Comparison of ENCODE assay signal across 21 cellular contexts in the genomic region with DNA sequence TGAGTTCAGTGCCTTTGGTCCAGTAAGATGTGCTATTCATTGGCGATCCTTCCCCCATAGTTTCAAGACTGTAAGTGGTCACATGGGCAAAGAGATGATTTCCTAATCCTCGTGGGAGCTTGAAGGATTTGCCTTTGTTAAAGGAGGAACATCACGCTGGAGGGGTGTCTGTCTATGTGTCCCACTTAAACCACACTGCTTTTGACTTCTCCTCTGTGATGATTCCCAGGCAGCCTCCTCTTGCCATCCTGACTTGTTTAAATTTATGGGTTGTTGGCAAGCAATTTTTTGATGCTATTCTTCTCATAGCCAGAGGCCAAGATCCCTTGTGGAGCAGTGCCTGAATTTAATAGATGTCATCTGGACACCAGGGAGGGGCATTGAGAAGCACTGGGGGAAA.
DNase-seq lines count a peak whose midpoint lies in the region; ATAC-seq, FAIRE-seq and TF ChIP-seq lines count a peak whose summit lies in the region.
"Had no signal": no experiment of that assay in that cellular context is flagged by ENCODE, and none has a peak within 500 bp of the region (broad histone marks: within the 10 kb centered on the region; RNA-seq: fewer than 3 reads in every experiment).

No MANE protein-coding gene starts in this region.

- H3K4me3 ChIP-seq in AG10803 (ENCODE audit: low read length) (no peak overlapping the region; the same call in 1 of the 2 replicates), IMR-90 (ENCODE audit: insufficient read depth, low read depth, low read length) (no peak overlapping the region), trophoblast cell (ENCODE audit: low read depth, low read length) (no peak overlapping the region)
- H3K4me3 ChIP-seq: body of pancreas, heart left ventricle, PC-9 had no signal

- H3K56ac ChIP-seq in IMR-90 (ENCODE audit: extremely low read depth, insufficient read depth, low read length) = no peak overlapping the region

- no peak overlapping the region for H2AFZ ChIP-seq in IMR-90 (replicated peaks; ENCODE audit: low read length, poor library complexity)
- no peak overlapping the region for H2AFZ ChIP-seq in trophoblast cell (ENCODE audit: insufficient read depth, low read length, poor library complexity)
- H2AFZ ChIP-seq: PC-9 had no signal

- BruUV-seq in IMR-90 (replicated peaks; lab: Mats Ljungman, UMichigan) = no TSS peak

- no peak overlapping the region for H3K18ac ChIP-seq in IMR-90 (ENCODE audit: low read depth, low read length)
- peak overlapping the region; percentile 37 for H3K18ac ChIP-seq in trophoblast cell (ENCODE audit: low read length)

- ATAC-seq in IMR-90 (ENCODE audit: low read depth) (no peak), HG02938 (IDR thresholded peaks at IDR 0.05; ENCODE audit: unreplicated experiment) (no peak), left ventricle myocardium superior (no peak), GM19324 (IDR thresholded peaks at IDR 0.05; ENCODE audit: low FRiP score, unreplicated experiment) (no peak)
- ATAC-seq: body of pancreas; heart left ventricle; natural killer cell; stimulated activated memory B cell treated with anti-CD40 and anti-IgM and Interleukin-4, amounts not matched to agents 10 μg/mL and 1 μg/mL and 100 μg/mL, for 72 hours had no signal

- DNase-seq in AG10803 (ENCODE audit: low read depth) (peak; percentile 90), IMR-90 (no peak), trophoblast cell (no peak), left ventricle myocardium superior (no peak), GM12891 (ENCODE audit: insufficient read length, low spot score) (no peak)
- DNase-seq: activated naive CD4-positive, alpha-beta T cell treated with anti-CD3 and anti-CD28 coated beads, Interleukin-2, amount 10 ng/mL, durations not matched to agents 7 days and 5 days; body of pancreas; Calu3; cortex of kidney; GOT3; heart left ventricle; islet precursor cell; natural killer cell; NCI-H2107; NCI-H69; PC-9 had no signal

- H3K14ac ChIP-seq in IMR-90 (replicated peaks; ENCODE audit: low read depth, low read length) (no peak overlapping the region), trophoblast cell (ENCODE audit: low read length) (no peak overlapping the region)

- H4K8ac ChIP-seq in IMR-90 (ENCODE audit: low read depth in 2 of 2, low read length in 2 of 2) (no peak overlapping the region), trophoblast cell (ENCODE audit: low read depth, low read length) (no peak overlapping the region)

- no peak overlapping the region for H2BK20ac ChIP-seq in IMR-90 (ENCODE audit: low read depth, low read length)

- H3K23ac ChIP-seq in IMR-90 (ENCODE audit: low read depth, low read length) (no peak overlapping the region), trophoblast cell (ENCODE audit: low read length) (no peak overlapping the region)

- H2BK15ac ChIP-seq in IMR-90 (ENCODE audit: low read depth, low read length) = 0 out of 3 replicates have a peak overlapping the region, but pooled peaks have one; percentile 39

- H2BK12ac ChIP-seq in trophoblast cell (ENCODE audit: low read length) = no peak overlapping the region

- H3K4ac ChIP-seq in IMR-90 (ENCODE audit: low read depth, low read length) (no peak overlapping the region; the same call in 1 of the 2 replicates), trophoblast cell (ENCODE audit: low read depth, low read length) (peak overlapping the region; percentile 13)

- TF ChIP-seq CTCF in AG10803 (conservative IDR thresholded peaks at IDR 0.05; ENCODE audit: low read length) = no peak
- no peak for TF ChIP-seq CTCF in IMR-90 (conservative IDR thresholded peaks at IDR 0.05; ENCODE audit: low read depth, low read length)

- H2AK5ac ChIP-seq in IMR-90 (ENCODE audit: low read depth, low read length) (no peak overlapping the region), trophoblast cell (ENCODE audit: low read length) (no peak overlapping the region)

- peaks cover 14% of the 10 kb centered on the region for H3K4me1 ChIP-seq in IMR-90 (ENCODE audit: control insufficient read depth, insufficient read depth, low read length)
- peaks cover 18 to 26% of the 10 kb centered on the region in 2 experiments for H3K4me1 ChIP-seq in trophoblast cell (ENCODE audit: control insufficient read depth in 1 of 2, insufficient read depth in 2 of 2, low read length in 2 of 2)

- no peak overlapping the region for H4K12ac ChIP-seq in trophoblast cell (ENCODE audit: low read depth, low read length)

- no peak for TF ChIP-seq RAD21 in IMR-90 (IDR thresholded peaks at IDR 0.05; ENCODE audit: low read length)

- TF ChIP-seq POLR2A in IMR-90 (IDR thresholded peaks at IDR 0.05; ENCODE audit: low read depth, low read length) (no peak), GM12891 (IDR thresholded peaks at IDR 0.05; ENCODE audit: low read depth, low read length) (no peak)

- no peak overlapping the region for H2BK120ac ChIP-seq in IMR-90 (ENCODE audit: low read depth, low read length)
- no peak overlapping the region for H2BK120ac ChIP-seq in trophoblast cell (ENCODE audit: insufficient read depth, low read length, poor library complexity)

- peaks cover 26 to 35% of the 10 kb centered on the region in 2 experiments for H3K79me1 ChIP-seq in IMR-90 (ENCODE audit: low read depth in 1 of 2, low read length in 2 of 2)
- H3K79me1 ChIP-seq in trophoblast cell (ENCODE audit: low read length) = peaks cover 10% of the 10 kb centered on the region

- H4K91ac ChIP-seq in IMR-90 (ENCODE audit: insufficient read depth, low read depth, low read length) (no peak overlapping the region), trophoblast cell (ENCODE audit: low read depth, low read length) (no peak overlapping the region)

- in situ Hi-C loops in IMR-90 (cut with MboI; ENCODE audit: low sequenced_read_pairs) = no loop called here

- no peak overlapping the region for H4K5ac ChIP-seq in IMR-90 (ENCODE audit: low read depth, low read length)

- H3K9me1 ChIP-seq in IMR-90 (ENCODE audit: insufficient read depth, low read length) = peaks cover 8% of the 10 kb centered on the region; the same call in 1 of the 2 replicates

- no CpG with 5 or more reads among the region's 3 CpGs for WGBS in IMR-90 (ENCODE audit: extremely low coverage in 2 of 2, insufficient read length in 1 of 2), 2 experiments
- no CpG with 5 or more reads among the region's 3 CpGs for WGBS in trophoblast cell (ENCODE audit: extremely low coverage, insufficient coverage, insufficient read length)

- H4K20me1 ChIP-seq in IMR-90 (ENCODE audit: insufficient read depth, low read length) = peaks cover 11% of the 10 kb centered on the region; the same call in 1 of the 2 replicates

- intact Hi-C loops in IMR-90 (cut with micrococcal nuclease) = no loop called here
- intact Hi-C loops in left ventricle myocardium superior (cut with micrococcal nuclease) = no loop called here

- H3K9me3 ChIP-seq in IMR-90 (ENCODE audit: control insufficient read depth, insufficient read depth, low read length) (no peaks in the 10 kb centered on the region), trophoblast cell (ENCODE audit: insufficient read depth, low read depth, low read length) (no peaks in the 10 kb centered on the region)
- H3K9me3 ChIP-seq: body of pancreas, heart left ventricle had no signal

- dilution Hi-C loops in IMR-90 (cut with HindIII; ENCODE audit: low sequenced_read_pairs, unreplicated experiment) = no loop called here

- H3K79me2 ChIP-seq in trophoblast cell (ENCODE audit: control insufficient read depth, insufficient read depth, low read length, poor library complexity) = no peaks in the 10 kb centered on the region

- H3K9ac ChIP-seq in IMR-90 (ENCODE audit: low read depth, low read length) = no peak overlapping the region
- H3K9ac ChIP-seq in trophoblast cell (ENCODE audit: low read length) = no peak overlapping the region

- POLR2A ChIA-PET in IMR-90 (lab: Charles Lee; ENCODE audit: unreplicated experiment) = no interaction called here

- H2AK9ac ChIP-seq in IMR-90 (replicated peaks; ENCODE audit: low read depth, low read length, poor library complexity) = no peak overlapping the region

- no peaks in the 10 kb centered on the region for H3K27me3 ChIP-seq in IMR-90 (ENCODE audit: control insufficient read depth, insufficient read depth, low read length)
- H3K27me3 ChIP-seq in trophoblast cell (ENCODE audit: insufficient read depth, low read length) = no peaks in the 10 kb centered on the region
- H3K27me3 ChIP-seq: body of pancreas, heart left ventricle had no signal

- H3K27ac ChIP-seq in IMR-90 (ENCODE audit: insufficient read depth, low read length) = no peak overlapping the region
- no peak overlapping the region for H3K27ac ChIP-seq in trophoblast cell (ENCODE audit: low read depth, low read length)
- H3K27ac ChIP-seq: PC-9 had no signal

- H3K4me2 ChIP-seq in IMR-90 (ENCODE audit: low read depth, low read length) (no peak overlapping the region), trophoblast cell (ENCODE audit: low read length) (no peak overlapping the region)
- H3K4me2 ChIP-seq: PC-9 had no signal

- FAIRE-seq in endometrium (lab: Jason Lieb, UNC) = peak; percentile 61
- FAIRE-seq in GM12891 (lab: Jason Lieb, UNC) = no peak
- FAIRE-seq: G401.6 had no signal

- CTCF ChIA-PET in IMR-90 (lab: Yijun Ruan, JAX) = interaction anchor here (0.6 kb wide), 1 partner anchor 20 kb away, joined by 4 read pairs; no protein-coding TSS in a partner anchor

- H3K36me3 ChIP-seq in IMR-90 (ENCODE audit: control insufficient read depth, insufficient read depth, low read length) (peaks cover 6% of the 10 kb centered on the region; the same call in 1 of the 2 replicates), trophoblast cell (ENCODE audit: control insufficient read depth in 1 of 2, insufficient read depth in 2 of 2, low read length in 2 of 2) (peaks cover 2% of the 10 kb centered on the region in 2 experiments)

- H2BK5ac ChIP-seq in IMR-90 (ENCODE audit: low read depth, low read length, poor library complexity, severe bottlenecking) (no peak overlapping the region), trophoblast cell (ENCODE audit: low read depth, low read length, poor library complexity) (no peak overlapping the region)

TF ChIP-seq in GM12891, 5 proteins besides CTCF, POLR2A, EP300 and RAD21:
- no peak for TF ChIP-seq POU2F2 (IDR thresholded peaks at IDR 0.05; ENCODE audit: low read depth, low read length)
- no peak for TF ChIP-seq TAF1 (IDR thresholded peaks at IDR 0.05; ENCODE audit: low read depth, low read length)
- no peak for TF ChIP-seq SPI1 (IDR thresholded peaks at IDR 0.05; ENCODE audit: low read depth, low read length)
- no peak for TF ChIP-seq POLR2AphosphoS5 (IDR thresholded peaks at IDR 0.05; ENCODE audit: low read depth, low read length)
- no peak for TF ChIP-seq PAX5 (IDR thresholded peaks at IDR 0.05; ENCODE audit: insufficient read depth, low read length, severe bottlenecking)
